16 cellular contexts compared by ENCODE assay signal in genomic region chr12:47602330-47602729, GRCh38.
A peak's percentile ranks its signal among the peaks of the same experiment; 100 is the strongest.
DNase-seq lines count a peak whose midpoint lies in the region; ATAC-seq, FAIRE-seq and TF ChIP-seq lines count a peak whose summit lies in the region.
"Had no signal": no experiment of that assay in that cellular context is flagged by ENCODE, and none has a peak within 500 bp of the region (broad histone marks: within the 10 kb centered on the region; RNA-seq: fewer than 3 reads in every experiment).

No MANE protein-coding gene starts in this region.

- H3K27me3 ChIP-seq in adipocyte (replicated peaks; ENCODE audit: control insufficient read depth, insufficient read depth, low read length) = no peaks in the 10 kb centered on the region
- no peaks in the 10 kb centered on the region for H3K27me3 ChIP-seq in endothelial cell of umbilical vein (ENCODE audit: control insufficient read depth in 2 of 2, insufficient read depth in 2 of 2, low read length in 2 of 2)
- H3K27me3 ChIP-seq in left lung = no peaks in the 10 kb centered on the region
- H3K27me3 ChIP-seq: breast epithelium had no signal

- ATAC-seq in left lung = peak; percentile 43
- no peak for ATAC-seq in HG03108 (IDR thresholded peaks at IDR 0.05; ENCODE audit: unreplicated experiment)
- ATAC-seq: activated T-cell treated with anti-CD3 and anti-CD28 coated beads, Interleukin-2, amount 50 U/mL, for 72 hours; left lobe of liver; psoas muscle had no signal

- H3K9me1 ChIP-seq in endothelial cell of umbilical vein (replicated peaks; ENCODE audit: control insufficient read depth, extremely low read depth, insufficient read depth, low read length) = no peaks in the 10 kb centered on the region

- H3K4me3 ChIP-seq in adipocyte (ENCODE audit: low read length) (no peak overlapping the region), endothelial cell of umbilical vein (replicated peaks in 1 of 3; ENCODE audit: insufficient read depth in 1 of 3, low read depth in 1 of 3, low read length in 3 of 3) (no peak overlapping the region), left lung (no peak overlapping the region)
- H3K4me3 ChIP-seq: breast epithelium, psoas muscle had no signal

- no peak overlapping the region for H3K4me2 ChIP-seq in endothelial cell of umbilical vein (ENCODE audit: insufficient read depth, low read length)

- H3K79me2 ChIP-seq in endothelial cell of umbilical vein (ENCODE audit: control insufficient read depth, insufficient read depth, low read length) = no peaks in the 10 kb centered on the region

- TF ChIP-seq POLR2A in endothelial cell of umbilical vein (IDR thresholded peaks at IDR 0.05; ENCODE audit: low read depth, low read length) = no peak

- H3K4me1 ChIP-seq in adipocyte (ENCODE audit: control insufficient read depth, insufficient read depth, low read length) (no peaks in the 10 kb centered on the region), endothelial cell of umbilical vein (ENCODE audit: control insufficient read depth, extremely low read depth, insufficient read depth, low read length) (peaks cover 10% of the 10 kb centered on the region), left lung (no peaks in the 10 kb centered on the region)
- H3K4me1 ChIP-seq: breast epithelium, Caco-2, psoas muscle had no signal

- intact Hi-C loops in endothelial cell of umbilical vein (cut with micrococcal nuclease) (no loop called here), left lung (cut with DNase I) (no loop called here)

- no peak for FAIRE-seq in endothelial cell of umbilical vein (lab: Jason Lieb, UNC)

- H2AFZ ChIP-seq in endothelial cell of umbilical vein (ENCODE audit: low read depth, low read length) = no peak overlapping the region

- H4K20me1 ChIP-seq in endothelial cell of umbilical vein (replicated peaks; ENCODE audit: control insufficient read depth, extremely low read depth, insufficient read depth, low read length) = no peaks in the 10 kb centered on the region

- H3K9me3 ChIP-seq in adipocyte (ENCODE audit: control insufficient read depth, low read length) = peaks cover 1% of the 10 kb centered on the region
- no peaks in the 10 kb centered on the region for H3K9me3 ChIP-seq in endothelial cell of umbilical vein (replicated peaks; ENCODE audit: control insufficient read depth, insufficient read depth, low read length)
- H3K9me3 ChIP-seq in left lung = peaks cover 0 to 7% of the 10 kb centered on the region in 2 donors
- H3K9me3 ChIP-seq: psoas muscle had no signal

- H3K27ac ChIP-seq in endothelial cell of umbilical vein (ENCODE audit: insufficient read depth, low read depth, low read length) = no peak overlapping the region
- H3K27ac ChIP-seq in left lung = no peak overlapping the region
- H3K27ac ChIP-seq: breast epithelium, psoas muscle had no signal

- H3K9ac ChIP-seq in adipocyte (ENCODE audit: low read length) (no peak overlapping the region), endothelial cell of umbilical vein (replicated peaks; ENCODE audit: extremely low read depth, insufficient read depth, low read length) (no peak overlapping the region)

- dilution Hi-C loops in endothelial cell of umbilical vein (cut with MboI; ENCODE audit: extremely low pct_ligation_motif_present, low sequenced_read_pairs) = no loop called here

- POLR2A ChIA-PET in endothelial cell of umbilical vein (lab: Charles Lee) = no interaction called here

- H3K36me3 ChIP-seq in adipocyte (ENCODE audit: control insufficient read depth, insufficient read depth, low read length, severe bottlenecking) (no peaks in the 10 kb centered on the region), endothelial cell of umbilical vein (ENCODE audit: control insufficient read depth in 2 of 2, extremely low read depth in 1 of 2, insufficient read depth in 2 of 2, low read length in 2 of 2) (no peaks in the 10 kb centered on the region), left lung (no peaks in the 10 kb centered on the region)
- H3K36me3 ChIP-seq: breast epithelium had no signal

- CTCF ChIA-PET in endothelial cell of umbilical vein (lab: Charles Lee) = interaction anchor here (1.4 kb wide), 1 partner anchor 35 kb away, joined by 6 read pairs; no protein-coding TSS in a partner anchor

- BruUV-seq in endothelial cell of umbilical vein (replicated peaks; lab: Mats Ljungman, UMichigan) = no TSS peak

- TF ChIP-seq CTCF in endothelial cell of umbilical vein (IDR thresholded peaks at IDR 0.05; ENCODE audit: extremely low read depth in 1 of 2, insufficient read depth in 1 of 2, low read depth in 1 of 2, low read length in 2 of 2) (no peak), left lung (IDR thresholded peaks at IDR 0.05) (no peak)

- DNase-seq in adipocyte (ENCODE audit: low read depth) = peak; percentile 42
- peak; percentile 35 for DNase-seq in endothelial cell of umbilical vein (ENCODE audit: low read depth, low spot score)
- DNase-seq in left lung = no peak
- peak; percentile 90 for DNase-seq in stromal cell of bone marrow (ENCODE audit: low read depth)
- DNase-seq in MV-4-11 (lab: John Stamatoyannopoulos, UW) = no peak
- DNase-seq in activated CD4-positive, alpha-beta T cell treated with anti-CD3 and anti-CD28 coated beads for 4 hours = no peak
- DNase-seq: activated naive CD4-positive, alpha-beta T cell treated with anti-CD3 and anti-CD28 coated beads, Interleukin-2, amount 10 ng/mL, durations not matched to agents 7 days and 5 days; activated T-cell treated with anti-CD3 and anti-CD28 coated beads, Interleukin-2, amount 50 U/mL, for 72 hours; erythroblast; NCI-H2171 treated with DMSO at 0.1 percent for 48 hours; psoas muscle; stimulated activated CD8-positive, alpha-beta memory T cell treated with anti-CD3 and anti-CD28 coated beads, Interleukin-4, amount 100 ng/mL, for 48 hours had no signal

TF ChIP-seq in endothelial cell of umbilical vein, 7 proteins besides CTCF, POLR2A, EP300 and RAD21:
- TF ChIP-seq POLR2AphosphoS5 (IDR thresholded peaks at IDR 0.05; ENCODE audit: insufficient read depth, low read depth, low read length) (no peak), EZH2 (IDR thresholded peaks at IDR 0.05; ENCODE audit: borderline replicate concordance, low read depth, low read length, severe bottlenecking) (no peak), FOS (IDR thresholded peaks at IDR 0.05; ENCODE audit: borderline replicate concordance, insufficient read depth, low read length) (no peak), JUN (IDR thresholded peaks at IDR 0.05; ENCODE audit: borderline replicate concordance, insufficient read depth, insufficient read length, low read depth) (no peak), GATA2 (IDR thresholded peaks at IDR 0.05; ENCODE audit: insufficient read depth, insufficient read length, low read depth, low read length) (no peak), MAX (IDR thresholded peaks at IDR 0.05; ENCODE audit: insufficient read depth, insufficient read length) (no peak)

Comparison
In these comparisons a context has a peak if more than half of its experiments do, and no peak if none do; other contexts are left out.
1. DNase-seq: peak in adipocyte (single experiment), endothelial cell of umbilical vein (single experiment) and stromal cell of bone marrow (single experiment); none in left lung (0 of 2), MV-4-11 (single experiment) and activated CD4-positive, alpha-beta T cell treated with anti-CD3 and anti-CD28 coated beads for 4 hours (0 of 2).